ENCODE assay signal across 1 cellular context in the genomic region with DNA sequence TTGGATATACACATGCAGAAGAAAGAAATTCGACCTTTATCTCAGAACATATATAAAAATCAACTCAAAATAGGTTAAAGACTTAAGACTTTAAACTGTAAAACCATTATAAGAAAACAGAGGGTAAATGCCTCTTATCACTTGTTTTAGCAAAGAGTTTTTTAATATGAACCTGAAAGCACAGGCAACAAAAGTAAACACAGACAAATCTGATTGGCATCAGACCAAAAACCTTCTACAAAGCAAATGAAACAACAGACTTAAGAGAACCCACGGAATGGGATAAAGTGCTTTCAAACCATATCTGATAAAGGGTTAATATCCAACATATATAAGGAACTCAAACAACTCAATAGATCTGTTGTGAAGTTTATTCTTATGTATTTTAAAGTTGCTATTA.
TF ChIP-seq lines count a peak whose summit lies in the region.

No MANE protein-coding gene starts in this region.

TF ChIP-seq in HepG2, 621 proteins besides CTCF, POLR2A, EP300 and RAD21 (continued from another document):
- TF ChIP-seq, protein P1, sequence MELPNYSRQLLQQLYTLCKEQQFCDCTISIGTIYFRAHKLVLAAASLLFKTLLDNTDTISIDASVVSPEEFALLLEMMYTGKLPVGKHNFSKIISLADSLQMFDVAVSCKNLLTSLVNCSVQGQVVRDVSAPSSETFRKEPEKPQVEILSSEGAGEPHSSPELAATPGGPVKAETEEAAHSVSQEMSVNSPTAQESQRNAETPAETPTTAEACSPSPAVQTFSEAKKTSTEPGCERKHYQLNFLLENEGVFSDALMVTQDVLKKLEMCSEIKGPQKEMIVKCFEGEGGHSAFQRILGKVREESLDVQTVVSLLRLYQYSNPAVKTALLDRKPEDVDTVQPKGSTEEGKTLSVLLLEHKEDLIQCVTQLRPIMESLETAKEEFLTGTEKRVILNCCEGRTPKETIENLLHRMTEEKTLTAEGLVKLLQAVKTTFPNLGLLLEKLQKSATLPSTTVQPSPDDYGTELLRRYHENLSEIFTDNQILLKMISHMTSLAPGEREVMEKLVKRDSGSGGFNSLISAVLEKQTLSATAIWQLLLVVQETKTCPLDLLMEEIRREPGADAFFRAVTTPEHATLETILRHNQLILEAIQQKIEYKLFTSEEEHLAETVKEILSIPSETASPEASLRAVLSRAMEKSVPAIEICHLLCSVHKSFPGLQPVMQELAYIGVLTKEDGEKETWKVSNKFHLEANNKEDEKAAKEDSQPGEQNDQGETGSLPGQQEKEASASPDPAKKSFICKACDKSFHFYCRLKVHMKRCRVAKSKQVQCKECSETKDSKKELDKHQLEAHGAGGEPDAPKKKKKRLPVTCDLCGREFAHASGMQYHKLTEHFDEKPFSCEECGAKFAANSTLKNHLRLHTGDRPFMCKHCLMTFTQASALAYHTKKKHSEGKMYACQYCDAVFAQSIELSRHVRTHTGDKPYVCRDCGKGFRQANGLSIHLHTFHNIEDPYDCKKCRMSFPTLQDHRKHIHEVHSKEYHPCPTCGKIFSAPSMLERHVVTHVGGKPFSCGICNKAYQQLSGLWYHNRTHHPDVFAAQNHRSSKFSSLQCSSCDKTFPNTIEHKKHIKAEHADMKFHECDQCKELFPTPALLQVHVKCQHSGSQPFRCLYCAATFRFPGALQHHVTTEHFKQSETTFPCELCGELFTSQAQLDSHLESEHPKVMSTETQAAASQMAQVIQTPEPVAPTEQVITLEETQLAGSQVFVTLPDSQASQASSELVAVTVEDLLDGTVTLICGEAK (IDR thresholded peaks at IDR 0.05): no peak
- TF ChIP-seq, protein P1 (CRISPR knock-in tag; IDR thresholded peaks at IDR 0.05): no peak
- no peak for TF ChIP-seq SRSF1 (optimal IDR thresholded peaks at IDR 0.05; ENCODE audit: low read depth, low read length)
- TF ChIP-seq, protein P2, sequence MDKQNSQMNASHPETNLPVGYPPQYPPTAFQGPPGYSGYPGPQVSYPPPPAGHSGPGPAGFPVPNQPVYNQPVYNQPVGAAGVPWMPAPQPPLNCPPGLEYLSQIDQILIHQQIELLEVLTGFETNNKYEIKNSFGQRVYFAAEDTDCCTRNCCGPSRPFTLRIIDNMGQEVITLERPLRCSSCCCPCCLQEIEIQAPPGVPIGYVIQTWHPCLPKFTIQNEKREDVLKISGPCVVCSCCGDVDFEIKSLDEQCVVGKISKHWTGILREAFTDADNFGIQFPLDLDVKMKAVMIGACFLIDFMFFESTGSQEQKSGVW (CRISPR knock-in tag; IDR thresholded peaks at IDR 0.05; ENCODE audit: borderline replicate concordance): no peak
- no peak for TF ChIP-seq ZNF589 (CRISPR knock-in tag; conservative IDR thresholded peaks at IDR 0.05)
- TF ChIP-seq ZNF652 (CRISPR knock-in tag; IDR thresholded peaks at IDR 0.05; ENCODE audit: borderline replicate concordance, low read depth): no peak
- TF ChIP-seq NR2F1 (CRISPR knock-in tag; IDR thresholded peaks at IDR 0.05): no peak
- no peak for TF ChIP-seq ZNF549 (CRISPR knock-in tag; IDR thresholded peaks at IDR 0.05)
- no peak for TF ChIP-seq KDM5B (CRISPR knock-in tag; IDR thresholded peaks at IDR 0.05; ENCODE audit: borderline replicate concordance)
- TF ChIP-seq AKAP8 (CRISPR knock-in tag; IDR thresholded peaks at IDR 0.05): no peak
- TF ChIP-seq, protein P3, sequence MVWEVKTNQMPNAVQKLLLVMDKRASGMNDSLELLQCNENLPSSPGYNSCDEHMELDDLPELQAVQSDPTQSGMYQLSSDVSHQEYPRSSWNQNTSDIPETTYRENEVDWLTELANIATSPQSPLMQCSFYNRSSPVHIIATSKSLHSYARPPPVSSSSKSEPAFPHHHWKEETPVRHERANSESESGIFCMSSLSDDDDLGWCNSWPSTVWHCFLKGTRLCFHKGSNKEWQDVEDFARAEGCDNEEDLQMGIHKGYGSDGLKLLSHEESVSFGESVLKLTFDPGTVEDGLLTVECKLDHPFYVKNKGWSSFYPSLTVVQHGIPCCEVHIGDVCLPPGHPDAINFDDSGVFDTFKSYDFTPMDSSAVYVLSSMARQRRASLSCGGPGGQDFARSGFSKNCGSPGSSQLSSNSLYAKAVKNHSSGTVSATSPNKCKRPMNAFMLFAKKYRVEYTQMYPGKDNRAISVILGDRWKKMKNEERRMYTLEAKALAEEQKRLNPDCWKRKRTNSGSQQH (CRISPR knock-in tag; IDR thresholded peaks at IDR 0.05; ENCODE audit: low read depth): no peak
- TF ChIP-seq ZNF776 (CRISPR knock-in tag; IDR thresholded peaks at IDR 0.05): no peak
- TF ChIP-seq ZNF777 (CRISPR knock-in tag; IDR thresholded peaks at IDR 0.05): no peak
- no peak for TF ChIP-seq ZNF20 (CRISPR knock-in tag; IDR thresholded peaks at IDR 0.05)
- no peak for TF ChIP-seq GZF1 (CRISPR knock-in tag; IDR thresholded peaks at IDR 0.05)
- no peak for TF ChIP-seq ERF (CRISPR knock-in tag; IDR thresholded peaks at IDR 0.05)
